In genomic region chr11:9568854-9569587, GRCh38 we compare ENCODE assay signal across 8 cellular contexts. TPM values are rescaled to one million over a fixed set of nuclear protein-coding genes. Genes with fewer than 3 reads are reported as not detected.
DNase-seq lines count a peak whose midpoint lies in the region; ATAC-seq and TF ChIP-seq lines count a peak whose summit lies in the region.

No MANE protein-coding gene starts in this region.

- H3K4me3 ChIP-seq in astrocyte of the cerebellum (ENCODE audit: low read depth, low read length) (no peak overlapping the region), iPS-20b (ENCODE audit: low read length) (0 out of 2 replicates have a peak overlapping the region, but pooled peaks have one; percentile 9), spleen (no peak overlapping the region)

- H3K4me1 ChIP-seq in iPS-20b (ENCODE audit: insufficient read depth, low read length), result peaks cover 30% of the 10 kb centered on the region
- peaks cover 0 to 52% (median 30%) of the 10 kb centered on the region in 6 donors for H3K4me1 ChIP-seq in spleen

- peak overlapping the region; percentile 68 for H3K9ac ChIP-seq in iPS-20b (ENCODE audit: low read depth, low read length)

- 54 to 60% (median 56%) methylated on average over 7 of the region's 7 CpGs for WGBS in spleen, 5 donors

- TF ChIP-seq CTCF in astrocyte of the cerebellum (IDR thresholded peaks at IDR 0.05; ENCODE audit: low read depth, low read length, missing control alignments), result no peak
- TF ChIP-seq CTCF in spleen (IDR thresholded peaks at IDR 0.05 in 8 of 11, conservative IDR thresholded peaks at IDR 0.05 in 3 of 11), result no peak

- intact Hi-C loops in spleen (cut with DNase I; ENCODE audit: low total_unique reads), result no loop called here

- H3K36me3 ChIP-seq in iPS-20b (ENCODE audit: insufficient read depth, low read depth, low read length), result no peaks in the 10 kb centered on the region
- H3K36me3 ChIP-seq in spleen, result no peaks in the 10 kb centered on the region

- H3K9me3 ChIP-seq in iPS-20b (ENCODE audit: insufficient read depth, low read depth, low read length) (no peaks in the 10 kb centered on the region), spleen (no peaks in the 10 kb centered on the region)

- no peak for ATAC-seq in HG03571 (IDR thresholded peaks at IDR 0.05; ENCODE audit: unreplicated experiment)

- peak overlapping the region; percentile 3 for H3K27ac ChIP-seq in iPS-20b (ENCODE audit: low read length)
- H3K27ac ChIP-seq in spleen, result peak overlapping the region in 5 of 8 donors; percentile 71 to 83 (median 78)

- no peak for TF ChIP-seq POLR2A in spleen (IDR thresholded peaks at IDR 0.05)

- DNase-seq in GM04503 (ENCODE audit: low read depth) (peak; percentile 95), NCI-H146 (lab: John Stamatoyannopoulos, UW) (peak; percentile 43), astrocyte of the cerebellum (ENCODE audit: low read depth) (peak; percentile 96), spleen (no peak), NCI-H524 treated with DMSO at 0.1 percent for 48 hours (lab: John Stamatoyannopoulos, UW) (no peak), medulla oblongata (ENCODE audit: extremely low spot score) (no peak)

- in situ Hi-C loops in astrocyte of the cerebellum (cut with HindIII; ENCODE audit: low sequenced_read_pairs), result no loop called here

- H3K27me3 ChIP-seq in iPS-20b (ENCODE audit: insufficient read depth, low read length) (no peaks in the 10 kb centered on the region), spleen (replicated peaks in 1 of 7) (no peaks in the 10 kb centered on the region)

RNA-seq across cellular contexts. Expression of gene WEE1, which starts 4.4 kb away (rescaled TPM):
- total RNA-seq in spleen, result 10 to 100 TPM; 12.8 to 30.6 (median 16.9) TPM
- polyA plus RNA-seq in spleen, result 10 to 100 TPM in 2 of 3 donors, 1 to 10 TPM in 1; 6.3 to 11.7 (median 11.1) TPM

Comparison
In these comparisons a context has a peak if more than half of its experiments do, and no peak if none do; other contexts are left out.
1. DNase-seq: peak in GM04503 (single experiment), NCI-H146 (single experiment) and astrocyte of the cerebellum (single experiment); none in spleen (single experiment), NCI-H524 treated with DMSO at 0.1 percent for 48 hours (single experiment) and medulla oblongata (single experiment).